Comparison of ENCODE assay signal across 24 cellular contexts in genomic region chr10:96324447-96324846, GRCh38. TPM values are rescaled to one million over a fixed set of nuclear protein-coding genes. Genes with fewer than 3 reads are reported as not detected.
DNase-seq lines count a peak whose midpoint lies in the region; ATAC-seq, FAIRE-seq and TF ChIP-seq lines count a peak whose summit lies in the region.
"Had no signal": no experiment of that assay in that cellular context is flagged by ENCODE, and none has a peak within 500 bp of the region (broad histone marks: within the 10 kb centered on the region; RNA-seq: fewer than 3 reads in every experiment).

No MANE protein-coding gene starts in this region.

- no peak overlapping the region for H3K27ac ChIP-seq in H9 (ENCODE audit: insufficient read length, low read depth, low read length)
- no peak overlapping the region for H3K27ac ChIP-seq in OCI-LY7 (ENCODE audit: low read depth, low read length, poor library complexity, severe bottlenecking)
- no peak overlapping the region for H3K27ac ChIP-seq in SJCRH30

- H2AK5ac ChIP-seq in H9 (ENCODE audit: insufficient read length, low read length) = no peak overlapping the region

- no peak overlapping the region for H3K4ac ChIP-seq in H9 (ENCODE audit: low read depth, low read length)

- CTCF ChIA-PET in OCI-LY7 (lab: Charles Lee; ENCODE audit: unreplicated experiment) = interaction anchor here (1.2 kb wide), 1 partner anchor 95 kb away, joined by 3 read pairs; no protein-coding TSS in a partner anchor

- BruUV-seq in OCI-LY7 (replicated peaks; lab: Mats Ljungman, UMichigan) = no TSS peak

- ATAC-seq in left lobe of liver (peak; percentile 33), GM18502 (IDR thresholded peaks at IDR 0.05; ENCODE audit: poor library complexity, unreplicated experiment) (no peak), left colon (no peak)
- ATAC-seq: CD8-positive, alpha-beta T cell; PC-3 had no signal

- H2BK5ac ChIP-seq in H9 (ENCODE audit: insufficient read length, low read length) = no peak overlapping the region

- H3K4me1 ChIP-seq in H9 (ENCODE audit: insufficient read depth, low read length) = peaks cover 3% of the 10 kb centered on the region; the same call in 1 of the 2 replicates
- peaks cover 6% of the 10 kb centered on the region for H3K4me1 ChIP-seq in OCI-LY7 (ENCODE audit: insufficient read depth, low read length, poor library complexity, severe bottlenecking)
- no peaks in the 10 kb centered on the region for H3K4me1 ChIP-seq in SJCRH30

- no peaks in the 10 kb centered on the region for H3K36me3 ChIP-seq in OCI-LY7 (ENCODE audit: insufficient read depth, low read length)
- H3K36me3 ChIP-seq in SJCRH30 = no peaks in the 10 kb centered on the region

- no peak overlapping the region for H2BK120ac ChIP-seq in H9 (ENCODE audit: low read depth, low read length, poor library complexity, severe bottlenecking)

- H3K79me2 ChIP-seq in H9 (ENCODE audit: insufficient read depth, low read length) = no peaks in the 10 kb centered on the region
- no peaks in the 10 kb centered on the region for H3K79me2 ChIP-seq in OCI-LY7 (ENCODE audit: insufficient read depth, low read depth, low read length)

- no peaks in the 10 kb centered on the region for H3K79me1 ChIP-seq in H9 (ENCODE audit: insufficient read depth, low read depth, low read length, poor library complexity, severe bottlenecking)

- no CpG with 5 or more reads among the region's 2 CpGs for WGBS in H9 (ENCODE audit: extremely low coverage, insufficient read length, low lambda C conversion rate)

- H3K4me1 Mint-ChIP-seq in H9 = peaks cover 10 to 11% of the 10 kb centered on the region in 2 experiments

- no peak for TF ChIP-seq POLR2A in GM12891 (IDR thresholded peaks at IDR 0.05; ENCODE audit: low read depth, low read length)

- no peak overlapping the region for H3K4me3 Mint-ChIP-seq in H9
- H3K4me3 Mint-ChIP-seq: CD8-positive, alpha-beta T cell had no signal

- H3K36me3 Mint-ChIP-seq in H9 (ENCODE audit: insufficient read depth in 1 of 3, low read depth in 3 of 3) = no peaks in the 10 kb centered on the region
- H3K36me3 Mint-ChIP-seq: CD8-positive, alpha-beta T cell had no signal

- no peaks in the 10 kb centered on the region for H3K9me3 Mint-ChIP-seq in H9
- H3K9me3 Mint-ChIP-seq: CD8-positive, alpha-beta T cell had no signal

- H3K9me3 ChIP-seq in H9 (ENCODE audit: control insufficient read depth, low read depth, low read length) (no peaks in the 10 kb centered on the region), OCI-LY7 (ENCODE audit: low read length) (no peaks in the 10 kb centered on the region), SJCRH30 (replicated peaks) (no peaks in the 10 kb centered on the region)

- no peak overlapping the region for H3T11ph ChIP-seq in H9 (ENCODE audit: low read length)

- H2BK20ac ChIP-seq in H9 (ENCODE audit: low read depth, low read length, poor library complexity, severe bottlenecking) = peak overlapping the region; percentile 6

- TF ChIP-seq CTCF in H9 (conservative IDR thresholded peaks at IDR 0.05) = peak; percentile 15; the same call in 1 of the 3 replicates
- peak; percentile 58 for TF ChIP-seq CTCF in OCI-LY7 (conservative IDR thresholded peaks at IDR 0.05; ENCODE audit: low read length)

- H4K20me1 ChIP-seq in H9 (ENCODE audit: control insufficient read depth, insufficient read depth, insufficient read length) = no peaks in the 10 kb centered on the region
- H4K20me1 ChIP-seq in OCI-LY7 (ENCODE audit: insufficient read depth, low read length) = no peaks in the 10 kb centered on the region

- DNase-seq in GM12891 (ENCODE audit: insufficient read length, low spot score) (no peak), H9 (no peak), OCI-LY7 (ENCODE audit: low spot score) (peak; percentile 26), left lobe of liver (ENCODE audit: low spot score) (no peak), SJCRH30 (no peak), left colon (no peak)
- DNase-seq in activated CD4-positive, alpha-beta T cell treated with anti-CD3 and anti-CD28 coated beads, Interleukin-2, amount 50 U/mL, for 48 hours = no peak
- DNase-seq: AML-193; C1 segment of cervical spinal cord; CD8-positive, alpha-beta T cell; DND-41; HCEC 1CT; Kasumi-1; NCI-H1694 treated with DMSO at 0.1 percent for 48 hours; NCI-H2107; NCI-H510A treated with DMSO at 0.1 percent for 48 hours; NCI-H748 treated with DMSO at 0.1 percent for 48 hours; PC-3; Right ventricle myocardium superior had no signal

- H3K23ac ChIP-seq in H9 (ENCODE audit: insufficient read length, low read depth, low read length) = no peak overlapping the region

- no peak overlapping the region for H4K8ac ChIP-seq in H9 (replicated peaks; ENCODE audit: insufficient read length, low read depth, low read length)

- H3K4me2 ChIP-seq in H9 (ENCODE audit: insufficient read depth, insufficient read length, low read length) (no peak overlapping the region), OCI-LY7 (ENCODE audit: low read length) (no peak overlapping the region)

- FAIRE-seq in GM12891 (lab: Jason Lieb, UNC) = peak; percentile 57

- no peak overlapping the region for H3K56ac ChIP-seq in H9 (ENCODE audit: insufficient read length, low read depth, low read length)

- no peak overlapping the region for H4K91ac ChIP-seq in H9 (ENCODE audit: insufficient read length, low read depth, low read length)

- H2BK15ac ChIP-seq in H9 (ENCODE audit: low read depth, low read length) = no peak overlapping the region

- H3K14ac ChIP-seq in H9 (ENCODE audit: insufficient read depth, low read length) = no peak overlapping the region

- H3K27me3 ChIP-seq in H9 (ENCODE audit: insufficient read depth, low read length) = no peaks in the 10 kb centered on the region
- no peaks in the 10 kb centered on the region for H3K27me3 ChIP-seq in SJCRH30

- H3K18ac ChIP-seq in H9 (ENCODE audit: insufficient read length, low read depth, low read length) = no peak overlapping the region

- intact Hi-C loops in OCI-LY7 (cut with micrococcal nuclease; ENCODE audit: unreplicated experiment) = no loop called here
- intact Hi-C loops in left colon (cut with DNase I, micrococcal nuclease) = no loop called here

- no peak overlapping the region for H2BK12ac ChIP-seq in H9 (ENCODE audit: insufficient read length, low read depth, low read length)

- no peaks in the 10 kb centered on the region for H3K23me2 ChIP-seq in H9 (ENCODE audit: insufficient read length, low read depth, low read length, poor library complexity, severe bottlenecking)

- H3K9me2 ChIP-seq in OCI-LY7 (ENCODE audit: insufficient read depth, low read length) = no peaks in the 10 kb centered on the region; the same call in 1 of the 2 replicates

- H3K27ac Mint-ChIP-seq in H9 = no peak overlapping the region
- H3K27ac Mint-ChIP-seq: CD8-positive, alpha-beta T cell had no signal

- POLR2A ChIA-PET in OCI-LY7 (lab: Charles Lee) = no interaction called here

- H2AFZ ChIP-seq in H9 (ENCODE audit: low read length) (no peak overlapping the region), OCI-LY7 (ENCODE audit: low read length) (no peak overlapping the region)

- H3K4me3 ChIP-seq in OCI-LY7 (ENCODE audit: low read depth, low read length, poor library complexity, severe bottlenecking) (no peak overlapping the region), SJCRH30 (no peak overlapping the region)

- no peak overlapping the region for H4K5ac ChIP-seq in H9 (ENCODE audit: insufficient read length, low read depth, low read length)

- no peaks in the 10 kb centered on the region; the same call in none of the 2 replicates for H3K27me3 Mint-ChIP-seq in H9 (ENCODE audit: low read depth)

- no peak overlapping the region for H3K9ac ChIP-seq in H9 (ENCODE audit: extremely low read depth, insufficient read length, low read length)

TF ChIP-seq in GM12891, 5 proteins besides CTCF, POLR2A, EP300 and RAD21:
- TF ChIP-seq PAX5 (IDR thresholded peaks at IDR 0.05; ENCODE audit: insufficient read depth, low read length, severe bottlenecking) = no peak
- no peak for TF ChIP-seq POU2F2 (IDR thresholded peaks at IDR 0.05; ENCODE audit: low read depth, low read length)
- TF ChIP-seq SPI1 (IDR thresholded peaks at IDR 0.05; ENCODE audit: low read depth, low read length) = no peak
- no peak for TF ChIP-seq POLR2AphosphoS5 (IDR thresholded peaks at IDR 0.05; ENCODE audit: low read depth, low read length)
- TF ChIP-seq TAF1 (IDR thresholded peaks at IDR 0.05; ENCODE audit: low read depth, low read length) = no peak

RNA-seq across cellular contexts. Expression of gene DNTT, which starts 20.2 kb away (rescaled TPM):
- not detected for polyA plus RNA-seq in GM12891 (2012; ENCODE audit: low read depth, missing spikeins)
- not detected in 2 replicates for total RNA-seq in H9 (2021)
- 0.16 TPM in 1 of 2 replicates, not detected in the other for total RNA-seq in OCI-LY7 (2014; rRNA removed; shearing (Covaris generic))
- 0.18 and 0.32 TPM in 2 replicates for total RNA-seq in OCI-LY7 (2022)
- total RNA-seq in left lobe of liver = not detected
- total RNA-seq in SJCRH30 (2014; rRNA removed; shearing (Covaris generic)) = not detected in 2 replicates
- not detected for total RNA-seq in left colon
- total RNA-seq: A172; CD8-positive, alpha-beta T cell; MCF 10A; PC-3; Right ventricle myocardium superior; RPMI7951 had no signal
- polyA plus RNA-seq: AG04450 had no signal

RNA-seq across cellular contexts. Expression of gene OPALIN, which starts 34.4 kb away (rescaled TPM):
- polyA plus RNA-seq in GM12891 (2012; ENCODE audit: low read depth, missing spikeins) = not detected
- total RNA-seq in H9 (2021) (not detected in 2 replicates), OCI-LY7 (2022) (not detected in 2 replicates), left lobe of liver (not detected), left colon (not detected)
- total RNA-seq in OCI-LY7 (2014; rRNA removed; shearing (Covaris generic)) = not detected in 2 replicates
- total RNA-seq in SJCRH30 (2014; rRNA removed; shearing (Covaris generic)) = not detected in 2 replicates
- total RNA-seq: A172; CD8-positive, alpha-beta T cell; MCF 10A; PC-3; Right ventricle myocardium superior; RPMI7951 had no signal
- polyA plus RNA-seq: AG04450 had no signal

RNA-seq across cellular contexts. Expression of gene BLNK, which starts 53.1 kb away (rescaled TPM):
- 92.6 TPM for polyA plus RNA-seq in GM12891 (2012; ENCODE audit: low read depth, missing spikeins)
- total RNA-seq in H9 (2021) (not detected in 2 replicates), OCI-LY7 (2022) (182 and 201 TPM in 2 replicates), left lobe of liver (9.3 TPM), left colon (10 to 100 TPM; 22.1 to 24.9 TPM)
- 78.0 and 113 TPM in 2 replicates for total RNA-seq in OCI-LY7 (2014; rRNA removed; shearing (Covaris generic))
- total RNA-seq in SJCRH30 (2014; rRNA removed; shearing (Covaris generic)) = not detected in 2 replicates
- total RNA-seq: A172, PC-3, RPMI7951 had no signal
- polyA plus RNA-seq: AG04450 had no signal
